Comparison of ENCODE assay signal across 35 cellular contexts in the genomic region with DNA sequence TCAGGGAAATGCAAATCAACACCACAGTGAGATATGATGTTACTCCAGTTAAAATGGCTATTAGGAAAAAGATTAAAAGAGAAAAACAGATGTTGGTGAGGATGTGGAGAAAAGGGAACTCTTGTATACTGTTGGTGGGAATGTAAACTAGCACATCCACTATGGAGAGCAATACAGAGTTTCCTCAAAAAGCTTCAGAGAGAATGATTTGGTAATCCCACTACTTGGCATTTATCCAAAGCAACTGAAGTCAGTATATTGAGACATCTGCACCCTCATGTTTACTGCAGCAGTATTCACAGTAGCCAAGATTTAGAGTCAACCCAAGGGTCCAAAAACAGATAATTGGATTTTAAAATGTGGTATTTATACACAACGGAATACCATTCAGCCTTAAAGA.
A peak's percentile ranks its signal among the peaks of the same experiment; 100 is the strongest.
DNase-seq lines count a peak whose midpoint lies in the region; TF ChIP-seq lines count a peak whose summit lies in the region.
"Had no signal": no experiment of that assay in that cellular context is flagged by ENCODE, and none has a peak within 500 bp of the region (broad histone marks: within the 10 kb centered on the region; RNA-seq: fewer than 3 reads in every experiment).

No MANE protein-coding gene starts in this region.

- DNase-seq in MCF 10A (ENCODE audit: unreplicated experiment): peak; percentile 54
- no peak for DNase-seq in breast epithelium (ENCODE audit: low spot score in 2 of 2)
- peak; percentile 30 for DNase-seq in NB4 (ENCODE audit: low read depth)
- peak; percentile 29 for DNase-seq in SKM-1 (lab: John Stamatoyannopoulos, UW; ENCODE audit: unreplicated experiment)
- peak; percentile 16 for DNase-seq in renal cortical epithelial cell (ENCODE audit: low read depth)
- no peak for DNase-seq in H7
- no peak for DNase-seq in activated CD4-positive, alpha-beta T cell treated with anti-CD3 and anti-CD28 coated beads, Interleukin-2, amount 10 ng/mL, durations not matched to agents 24 days and 14 days
- no peak for DNase-seq in DMS114 treated with DMSO at 0.1 percent for 48 hours (lab: John Stamatoyannopoulos, UW; ENCODE audit: unreplicated experiment)
- DNase-seq: activated CD4-positive, alpha-beta T cell treated with anti-CD3 and anti-CD28 coated beads for 1 hour; activated CD8-positive, alpha-beta memory T cell treated with anti-CD3 and anti-CD28 coated beads, Interleukin-2, amount 50 U/mL, for 48 hours; activated CD8-positive, alpha-beta T cell treated with anti-CD3 and anti-CD28 coated beads for 36 hours; activated naive CD4-positive, alpha-beta T cell treated with anti-CD3 and anti-CD28 coated beads for 36 hours; adrenal gland; AML-193; CD8-positive, alpha-beta T cell; dermis blood vessel endothelial cell; endodermal cell; gastrocnemius medialis; KBM-7; mucosa of descending colon; natural killer cell; NCI-H1048; NCI-H187; NCI-H526; occipital lobe; sigmoid colon; stimulated activated CD4-positive, alpha-beta T cell treated with anti-CD3 and anti-CD28 coated beads, Interleukin-4, amount 100 ng/mL, for 1 hour; T-helper 2 cell; thyroid gland had no signal

- H3K27ac Mint-ChIP-seq in MCF 10A (ENCODE audit: low read depth, unreplicated experiment): no peak overlapping the region
- H3K27ac Mint-ChIP-seq in activated CD4-positive, alpha-beta T cell treated with anti-CD3 and anti-CD28 coated beads, Interleukin-2, amount 10 ng/mL, durations not matched to agents 24 days and 14 days: no peak overlapping the region
- H3K27ac Mint-ChIP-seq: activated CD8-positive, alpha-beta T cell treated with anti-CD3 and anti-CD28 coated beads for 36 hours; activated naive CD4-positive, alpha-beta T cell treated with anti-CD3 and anti-CD28 coated beads for 36 hours; CD8-positive, alpha-beta T cell; endodermal cell; natural killer cell had no signal

- no peaks in the 10 kb centered on the region for H3K4me1 ChIP-seq in breast epithelium
- H3K4me1 ChIP-seq: A549, adrenal gland, prostate gland, sigmoid colon, thyroid gland, vagina had no signal

- H3K4me3 Mint-ChIP-seq in MCF 10A (ENCODE audit: unreplicated experiment): no peak overlapping the region
- H3K4me3 Mint-ChIP-seq in activated CD4-positive, alpha-beta T cell treated with anti-CD3 and anti-CD28 coated beads, Interleukin-2, amount 10 ng/mL, durations not matched to agents 24 days and 14 days: no peak overlapping the region
- H3K4me3 Mint-ChIP-seq: activated CD8-positive, alpha-beta T cell treated with anti-CD3 and anti-CD28 coated beads for 36 hours; activated naive CD4-positive, alpha-beta T cell treated with anti-CD3 and anti-CD28 coated beads for 36 hours; CD8-positive, alpha-beta T cell; central memory CD8-positive, alpha-beta T cell; endodermal cell; natural killer cell had no signal

- H3K9me3 ChIP-seq in breast epithelium: no peaks in the 10 kb centered on the region
- H3K9me3 ChIP-seq: A549, adrenal gland, gastrocnemius medialis, prostate gland, sigmoid colon, thyroid gland, vagina had no signal

- no peaks in the 10 kb centered on the region for H3K27me3 ChIP-seq in breast epithelium
- H3K27me3 ChIP-seq in H7 (ENCODE audit: control insufficient read depth, insufficient read depth, low read length): no peaks in the 10 kb centered on the region
- H3K27me3 ChIP-seq: adrenal gland, gastrocnemius medialis, hepatocyte, sigmoid colon, thyroid gland, vagina had no signal

- CTCF ChIA-PET in MCF 10A (lab: Yijun Ruan, JAX): no interaction called here

- TF ChIP-seq CTCF in MCF 10A (IDR thresholded peaks at IDR 0.05; ENCODE audit: unreplicated experiment): no peak
- TF ChIP-seq CTCF in breast epithelium (IDR thresholded peaks at IDR 0.05): no peak
- no peak for TF ChIP-seq CTCF in NB4 (IDR thresholded peaks at IDR 0.05; ENCODE audit: low read depth, low read length)

- BruUV-seq in MCF 10A (replicated peaks; lab: Mats Ljungman, UMichigan): no TSS peak

- no peaks in the 10 kb centered on the region for H3K4me1 Mint-ChIP-seq in MCF 10A (ENCODE audit: insufficient read depth, unreplicated experiment)
- H3K4me1 Mint-ChIP-seq in activated CD4-positive, alpha-beta T cell treated with anti-CD3 and anti-CD28 coated beads, Interleukin-2, amount 10 ng/mL, durations not matched to agents 24 days and 14 days: no peaks in the 10 kb centered on the region
- H3K4me1 Mint-ChIP-seq: central memory CD8-positive, alpha-beta T cell; endodermal cell had no signal

- TF ChIP-seq POLR2A in breast epithelium (IDR thresholded peaks at IDR 0.05): no peak
- no peak for TF ChIP-seq POLR2A in NB4 (IDR thresholded peaks at IDR 0.05; ENCODE audit: extremely low read depth, insufficient read length)

- H3K9me3 Mint-ChIP-seq in MCF 10A (ENCODE audit: unreplicated experiment): peaks cover 27% of the 10 kb centered on the region
- no peaks in the 10 kb centered on the region for H3K9me3 Mint-ChIP-seq in activated CD4-positive, alpha-beta T cell treated with anti-CD3 and anti-CD28 coated beads, Interleukin-2, amount 10 ng/mL, durations not matched to agents 24 days and 14 days
- H3K9me3 Mint-ChIP-seq: activated CD8-positive, alpha-beta T cell treated with anti-CD3 and anti-CD28 coated beads for 36 hours; activated naive CD4-positive, alpha-beta T cell treated with anti-CD3 and anti-CD28 coated beads for 36 hours; CD8-positive, alpha-beta T cell had no signal

- no peaks in the 10 kb centered on the region for H3K36me3 Mint-ChIP-seq in MCF 10A (ENCODE audit: insufficient read depth, unreplicated experiment)
- H3K36me3 Mint-ChIP-seq in activated CD4-positive, alpha-beta T cell treated with anti-CD3 and anti-CD28 coated beads, Interleukin-2, amount 10 ng/mL, durations not matched to agents 24 days and 14 days (ENCODE audit: low read depth): no peaks in the 10 kb centered on the region
- H3K36me3 Mint-ChIP-seq: CD8-positive, alpha-beta T cell had no signal

- POLR2A ChIA-PET in MCF 10A (lab: Yijun Ruan, JAX): no interaction called here

- H3K27me3 Mint-ChIP-seq in MCF 10A (ENCODE audit: insufficient read depth, unreplicated experiment): no peaks in the 10 kb centered on the region
- peaks cover 4% of the 10 kb centered on the region for H3K27me3 Mint-ChIP-seq in activated CD4-positive, alpha-beta T cell treated with anti-CD3 and anti-CD28 coated beads, Interleukin-2, amount 10 ng/mL, durations not matched to agents 24 days and 14 days

- H3K36me3 ChIP-seq in breast epithelium: no peaks in the 10 kb centered on the region
- H3K36me3 ChIP-seq in H7 (replicated peaks; ENCODE audit: control insufficient read depth, insufficient read depth, low read length): no peaks in the 10 kb centered on the region
- H3K36me3 ChIP-seq: adrenal gland, gastrocnemius medialis, prostate gland, sigmoid colon, thyroid gland, vagina had no signal

- H3K27ac ChIP-seq in breast epithelium: no peak overlapping the region
- H3K27ac ChIP-seq: A549, gastrocnemius medialis, hepatocyte, prostate gland, sigmoid colon, thyroid gland, vagina had no signal

- intact Hi-C loops in MCF 10A (cut with micrococcal nuclease): no loop called here
- intact Hi-C loops in breast epithelium (cut with DNase I; ENCODE audit: low total_unique reads): no loop called here
- intact Hi-C loops in activated CD4-positive, alpha-beta T cell treated with anti-CD3 and anti-CD28 coated beads, Interleukin-2, amount 10 ng/mL, durations not matched to agents 24 days and 14 days (cut with micrococcal nuclease): no loop called here

- no peak overlapping the region for H3K4me3 ChIP-seq in breast epithelium
- H3K4me3 ChIP-seq in NB4 (ENCODE audit: low read depth, low read length): no peak overlapping the region
- H3K4me3 ChIP-seq in H7 (ENCODE audit: insufficient read depth, low read depth, low read length): no peak overlapping the region
- H3K4me3 ChIP-seq: A549, adrenal gland, gastrocnemius medialis, GM12878, hepatocyte, mucosa of descending colon, prostate gland, sigmoid colon, thyroid gland, vagina had no signal

Comparison
In these comparisons a context has a peak if more than half of its experiments do, and no peak if none do; other contexts are left out.
1. DNase-seq: peak in MCF 10A (single experiment), NB4 (single experiment), SKM-1 (single experiment) and renal cortical epithelial cell (single experiment); none in breast epithelium (0 of 2), H7 (single experiment), activated CD4-positive, alpha-beta T cell treated with anti-CD3 and anti-CD28 coated beads, Interleukin-2, amount 10 ng/mL, durations not matched to agents 24 days and 14 days (single experiment) and DMS114 treated with DMSO at 0.1 percent for 48 hours (single experiment).